In genomic region chr3:32856355-32856889, GRCh38 we compare ENCODE assay signal across 24 cellular contexts. TPM values are rescaled to one million over a fixed set of nuclear protein-coding genes. Genes with fewer than 3 reads are reported as not detected.
DNase-seq lines count a peak whose midpoint lies in the region; ATAC-seq, FAIRE-seq and TF ChIP-seq lines count a peak whose summit lies in the region.
"Had no signal": no experiment of that assay in that cellular context is flagged by ENCODE, and none has a peak within 500 bp of the region (broad histone marks: within the 10 kb centered on the region; RNA-seq: fewer than 3 reads in every experiment).

No MANE protein-coding gene starts in this region.

- peak overlapping the region; percentile 45 for H3K27ac Mint-ChIP-seq in endodermal cell
- peak overlapping the region; percentile 41 for H3K27ac Mint-ChIP-seq in nephron progenitor cell
- H3K27ac Mint-ChIP-seq: activated CD4-positive, alpha-beta memory T cell treated with anti-CD3 and anti-CD28 coated beads for 36 hours; activated naive CD8-positive, alpha-beta T cell had no signal

- H3K9me3 Mint-ChIP-seq in endodermal cell, result no peaks in the 10 kb centered on the region
- H3K9me3 Mint-ChIP-seq in nephron progenitor cell, result peaks cover 5% of the 10 kb centered on the region
- H3K9me3 Mint-ChIP-seq: activated CD4-positive, alpha-beta memory T cell treated with anti-CD3 and anti-CD28 coated beads for 36 hours had no signal

- peak in 1 of 2 experiments; percentile 29 for DNase-seq in A549 (ENCODE audit: low read depth in 1 of 2, low spot score in 1 of 2)
- DNase-seq in HCEC 1CT, result peak; percentile 72
- no peak for DNase-seq in endodermal cell
- DNase-seq in nephron progenitor cell, result no peak
- no peak for DNase-seq in UCSD-AML1 (lab: John Stamatoyannopoulos, UW; ENCODE audit: unreplicated experiment)
- DNase-seq in SJCRH30, result no peak
- DNase-seq in AG08395 (ENCODE audit: low spot score), result no peak
- no peak for DNase-seq in cerebellar cortex (ENCODE audit: low spot score)
- DNase-seq: activated CD4-positive, alpha-beta memory T cell treated with anti-CD3 and anti-CD28 coated beads for 36 hours; activated CD8-positive, alpha-beta memory T cell treated with anti-CD3 and anti-CD28 coated beads, Interleukin-2, amount 50 U/mL, for 48 hours; COR-L47; DMS79; effector CD4-positive, alpha-beta T cell; foreskin fibroblast; IMR-90; NCI-H2029 treated with DMSO at 0.1 percent for 48 hours; NCI-H2227 treated with DMSO at 0.1 percent for 48 hours; psoas muscle; stimulated activated CD4-positive, alpha-beta T cell treated with anti-CD3 and anti-CD28 coated beads, Interleukin-1b, Interleukin-23, amount 100 ng/mL, for 48 hours; uterus had no signal

- H3K9me3 ChIP-seq in A549, result no peaks in the 10 kb centered on the region
- H3K9me3 ChIP-seq in endodermal cell (ENCODE audit: control insufficient read depth, low read length), result no peaks in the 10 kb centered on the region
- no peaks in the 10 kb centered on the region for H3K9me3 ChIP-seq in SJCRH30 (replicated peaks)
- H3K9me3 ChIP-seq: BLaER1, psoas muscle, uterus had no signal

- H3K36me3 Mint-ChIP-seq in endodermal cell (ENCODE audit: low read depth) (peaks cover 38% of the 10 kb centered on the region), nephron progenitor cell (ENCODE audit: low read depth) (peaks cover 60% of the 10 kb centered on the region)
- H3K36me3 Mint-ChIP-seq: activated CD4-positive, alpha-beta memory T cell treated with anti-CD3 and anti-CD28 coated beads for 36 hours; activated naive CD8-positive, alpha-beta T cell had no signal

- peaks cover 5% of the 10 kb centered on the region for H3K4me1 ChIP-seq in A549
- peaks cover 6% of the 10 kb centered on the region for H3K4me1 ChIP-seq in endodermal cell (ENCODE audit: control insufficient read depth, insufficient read depth, low read length)
- no peaks in the 10 kb centered on the region for H3K4me1 ChIP-seq in SJCRH30
- H3K4me1 ChIP-seq: psoas muscle, uterus had no signal

- H3K27me3 ChIP-seq in endodermal cell (ENCODE audit: control insufficient read depth, insufficient read depth, low read length, poor library complexity, severe bottlenecking), result no peaks in the 10 kb centered on the region
- H3K27me3 ChIP-seq in SJCRH30, result no peaks in the 10 kb centered on the region
- H3K27me3 ChIP-seq: BLaER1, uterus had no signal

- H3K4me1 Mint-ChIP-seq in endodermal cell, result peaks cover 70% of the 10 kb centered on the region
- H3K4me1 Mint-ChIP-seq in nephron progenitor cell, result peaks cover 81% of the 10 kb centered on the region

- no peak for TF ChIP-seq POLR2A in A549 (IDR thresholded peaks at IDR 0.05; ENCODE audit: low read length)

- peaks cover 12% of the 10 kb centered on the region for H3K36me3 ChIP-seq in endodermal cell (ENCODE audit: control insufficient read depth, insufficient read depth, low read length)
- no peaks in the 10 kb centered on the region for H3K36me3 ChIP-seq in SJCRH30
- H3K36me3 ChIP-seq: BLaER1, uterus had no signal

- H3K27me3 Mint-ChIP-seq in endodermal cell (ENCODE audit: insufficient read depth), result no peaks in the 10 kb centered on the region
- H3K27me3 Mint-ChIP-seq in nephron progenitor cell (ENCODE audit: low read depth, poor library complexity), result peaks cover 3% of the 10 kb centered on the region

- peak in 1 of 2 experiments; percentile 33; a peak in 1 of 6 replicates for ATAC-seq in A549
- ATAC-seq: GM12878, psoas muscle had no signal

- H3K4me3 Mint-ChIP-seq in endodermal cell, result no peak overlapping the region
- no peak overlapping the region for H3K4me3 Mint-ChIP-seq in nephron progenitor cell
- H3K4me3 Mint-ChIP-seq: activated CD4-positive, alpha-beta memory T cell treated with anti-CD3 and anti-CD28 coated beads for 36 hours; activated naive CD8-positive, alpha-beta T cell had no signal

- POLR2A ChIA-PET in A549 (lab: Yijun Ruan, JAX), result no interaction called here

- H3K4me2 ChIP-seq in A549, result 0 out of 3 replicates have a peak overlapping the region, but pooled peaks have one; percentile 9
- H3K4me2 ChIP-seq: BLaER1 had no signal

- no peak for FAIRE-seq in A549 (lab: Jason Lieb, UNC)
- FAIRE-seq: GM12878 had no signal

- TF ChIP-seq CTCF in A549 (IDR thresholded peaks at IDR 0.05) (no peak), endodermal cell (conservative IDR thresholded peaks at IDR 0.05) (no peak), nephron progenitor cell (IDR thresholded peaks at IDR 0.05) (no peak)

- H3K27ac ChIP-seq in A549 (no peak overlapping the region), endodermal cell (ENCODE audit: low read depth, low read length) (no peak overlapping the region), SJCRH30 (no peak overlapping the region)
- H3K27ac ChIP-seq: BLaER1, psoas muscle, skin epidermis, uterus had no signal

- no peak for TF ChIP-seq EP300 in A549 (IDR thresholded peaks at IDR 0.05)

- 29% methylated on average over 6 of the region's 6 CpGs for WGBS in A549 (ENCODE audit: missing lambda C conversion rate)
- WGBS in endodermal cell (ENCODE audit: insufficient coverage in 1 of 2, insufficient read length in 1 of 2), 2 experiments, result 76 to 82% methylated on average over 6 of the region's 6 CpGs

- CTCF ChIA-PET in A549 (lab: Yijun Ruan, JAX), result interaction anchor here (0.8 to 1.5 kb wide), 2 partner anchors 11 to 13 kb away, joined by 3 to 4 read pairs; no protein-coding TSS in a partner anchor

- H3K9ac ChIP-seq in endodermal cell (ENCODE audit: extremely low read depth, low read length, poor library complexity, severe bottlenecking), result no peak overlapping the region
- H3K9ac ChIP-seq: BLaER1 had no signal

- H3K4me3 ChIP-seq in A549 (no peak overlapping the region), endodermal cell (ENCODE audit: low read length) (no peak overlapping the region), SJCRH30 (no peak overlapping the region)
- H3K4me3 ChIP-seq: BLaER1, GM12878, psoas muscle, skin epidermis, uterus had no signal

- TF ChIP-seq RAD21 in A549 (conservative IDR thresholded peaks at IDR 0.05 in 1 of 2, IDR thresholded peaks at IDR 0.05 in 1 of 2), result no peak

TF ChIP-seq in A549, 52 proteins besides CTCF, POLR2A, EP300 and RAD21:
- TF ChIP-seq ZFP36 (IDR thresholded peaks at IDR 0.05; ENCODE audit: borderline replicate concordance, partially characterized antibody) (peak; percentile 55), RCOR1 (IDR thresholded peaks at IDR 0.05; ENCODE audit: low read depth, low read length) (no peak)
TF ChIP-seq in A549: peak in this region for 1.

RNA-seq across cellular contexts. Expression of gene TRIM71, which starts 38.6 kb away (rescaled TPM):
- 0.01 TPM in 1 of 2 replicates, not detected in the other for polyA plus RNA-seq in A549 (2011; rRNA removed)
- polyA plus RNA-seq in A549 (2012; cell fraction: cytosol; rRNA removed), result under 0.01 TPM in 1 of 2 replicates, not detected in the other
- polyA plus RNA-seq in A549 (2012; cell fraction: nucleus; rRNA removed), result 0.01 TPM in 1 of 2 replicates, not detected in the other
- polyA plus RNA-seq in A549 (2017; fragmentation: RNase III; extraction: RNeasy Plus Mini Kit Qiagen cat#74134 plus additional on column Dnase treatment), result not detected in 3 replicates
- polyA minus RNA-seq in A549 (2011; rRNA and poly(A)+ RNA removed), result not detected in 2 replicates
- total RNA-seq in endodermal cell, result 100 to 1,000 TPM; 154 to 169 TPM
- 25.8 TPM for polyA plus RNA-seq in endodermal cell (2013, experiment 1 of 2)
- 26.8 TPM for polyA plus RNA-seq in endodermal cell (2013, experiment 2 of 2)
- total RNA-seq in SJCRH30 (2014; rRNA removed; shearing (Covaris generic)), result 0.05 TPM in 1 of 2 replicates, not detected in the other
- total RNA-seq: IMR-90, psoas muscle had no signal
- polyA plus RNA-seq: IMR-90 had no signal

Comparison
In these comparisons a context has a peak if more than half of its experiments do, and no peak if none do; other contexts are left out.
1. RNA of gene TRIM71, which starts 38.6 kb away (total RNA-seq): 154 to 169 TPM in endodermal cell; 0.05 TPM in SJCRH30; every median in the first group is over 100 times any median in the second.